8 cellular contexts compared by ENCODE assay signal in genomic region chr17:47735536-47736011, GRCh38. TPM values are rescaled to one million over a fixed set of nuclear protein-coding genes. Genes with fewer than 3 reads are reported as not detected.
DNase-seq lines count a peak whose midpoint lies in the region; ATAC-seq and TF ChIP-seq lines count a peak whose summit lies in the region.

No MANE protein-coding gene starts in this region.

- H3K4me1 Mint-ChIP-seq in CD4-positive, CD25-positive, alpha-beta regulatory T cell = peaks cover 5 to 51% (median 7%) of the 10 kb centered on the region in 4 donors
- H3K4me1 Mint-ChIP-seq in chondrocyte (ENCODE audit: low read depth) = peaks cover 3% of the 10 kb centered on the region
- H3K4me1 Mint-ChIP-seq in Calu3 (ENCODE audit: low read depth, unreplicated experiment) = peaks cover 6% of the 10 kb centered on the region

- peaks cover 4% of the 10 kb centered on the region for H3K27me3 Mint-ChIP-seq in CD4-positive, CD25-positive, alpha-beta regulatory T cell
- peaks cover 44% of the 10 kb centered on the region for H3K27me3 Mint-ChIP-seq in chondrocyte (ENCODE audit: low read depth)
- H3K27me3 Mint-ChIP-seq in Calu3 (ENCODE audit: unreplicated experiment) = peaks cover 75% of the 10 kb centered on the region

- CTCF ChIA-PET in Calu3 (lab: Charles Lee) = interaction anchor here (0.7 kb wide), 1 partner anchor 446 kb away, joined by 3 read pairs; no protein-coding TSS in a partner anchor

- peak in 2 of 3 donors; percentile 19 to 52 for DNase-seq in CD4-positive, CD25-positive, alpha-beta regulatory T cell
- DNase-seq in chondrocyte (ENCODE audit: low spot score) = peak; percentile 38
- DNase-seq in iPS-NIHi7 (ENCODE audit: extremely low spot score) = no peak
- no peak for DNase-seq in Calu3
- DNase-seq in MM.1S = no peak
- DNase-seq in globus pallidus (ENCODE audit: low spot score) = no peak

- peak overlapping the region; percentile 20 to 98 (median 88) for H3K27ac Mint-ChIP-seq in CD4-positive, CD25-positive, alpha-beta regulatory T cell
- no peak overlapping the region for H3K27ac Mint-ChIP-seq in chondrocyte (ENCODE audit: unreplicated experiment)
- H3K27ac Mint-ChIP-seq in Calu3 (ENCODE audit: unreplicated experiment) = no peak overlapping the region

- no peaks in the 10 kb centered on the region for H3K9me3 ChIP-seq in CD4-positive, CD25-positive, alpha-beta regulatory T cell (ENCODE audit: control insufficient read depth in 2 of 2, low read length in 2 of 2)
- H3K9me3 ChIP-seq in MM.1S (replicated peaks; ENCODE audit: insufficient read depth, low read length) = no peaks in the 10 kb centered on the region

- peaks cover 2% of the 10 kb centered on the region for H3K27me3 ChIP-seq in CD4-positive, CD25-positive, alpha-beta regulatory T cell (ENCODE audit: control insufficient read depth, insufficient read depth, low read length)
- peaks cover 31% of the 10 kb centered on the region for H3K27me3 ChIP-seq in MM.1S (replicated peaks; ENCODE audit: insufficient read depth, low read length)

- H3K4me3 Mint-ChIP-seq in CD4-positive, CD25-positive, alpha-beta regulatory T cell = peak overlapping the region; percentile 85 to 100 (median 96)
- no peak overlapping the region for H3K4me3 Mint-ChIP-seq in chondrocyte (ENCODE audit: unreplicated experiment)
- no peak overlapping the region for H3K4me3 Mint-ChIP-seq in Calu3 (ENCODE audit: low read depth, unreplicated experiment)

- no peaks in the 10 kb centered on the region for H4K20me1 ChIP-seq in MM.1S (ENCODE audit: insufficient read depth, low read length)

- peak overlapping the region; percentile 69 for H3K4me3 ChIP-seq in CD4-positive, CD25-positive, alpha-beta regulatory T cell (ENCODE audit: low read depth, low read length)
- no peak overlapping the region for H3K4me3 ChIP-seq in MM.1S (ENCODE audit: low read length)

- no peaks in the 10 kb centered on the region for H3K9me3 Mint-ChIP-seq in CD4-positive, CD25-positive, alpha-beta regulatory T cell
- H3K9me3 Mint-ChIP-seq in chondrocyte (ENCODE audit: low read depth) (no peaks in the 10 kb centered on the region), Calu3 (ENCODE audit: low read depth, unreplicated experiment) (no peaks in the 10 kb centered on the region)

- H3K36me3 ChIP-seq in CD4-positive, CD25-positive, alpha-beta regulatory T cell (ENCODE audit: control insufficient read depth, insufficient read depth, low read length) = no peaks in the 10 kb centered on the region
- H3K36me3 ChIP-seq in MM.1S (replicated peaks; ENCODE audit: insufficient read depth, low read length) = no peaks in the 10 kb centered on the region

- no peak overlapping the region for H2AFZ ChIP-seq in MM.1S (ENCODE audit: low read length)

- TF ChIP-seq CTCF in chondrocyte (IDR thresholded peaks at IDR 0.05) (no peak), Calu3 (IDR thresholded peaks at IDR 0.05; ENCODE audit: unreplicated experiment) (no peak), MM.1S (IDR thresholded peaks at IDR 0.05; ENCODE audit: low read length) (no peak)

- no peaks in the 10 kb centered on the region for H3K79me2 ChIP-seq in MM.1S (ENCODE audit: low read length)

- H3K9me2 ChIP-seq in MM.1S (replicated peaks; ENCODE audit: insufficient read depth, low read length) = no peaks in the 10 kb centered on the region

- no TSS peak for BruUV-seq in Calu3 (replicated peaks; lab: Mats Ljungman, UMichigan)

- peaks cover 32% of the 10 kb centered on the region for H3K4me1 ChIP-seq in CD4-positive, CD25-positive, alpha-beta regulatory T cell (ENCODE audit: control insufficient read depth, insufficient read depth, low read length, poor library complexity, severe bottlenecking)
- no peaks in the 10 kb centered on the region for H3K4me1 ChIP-seq in MM.1S (ENCODE audit: low read length)

- peak overlapping the region; percentile 51 for H3K27ac ChIP-seq in CD4-positive, CD25-positive, alpha-beta regulatory T cell (ENCODE audit: insufficient read depth, low read length, poor library complexity, severe bottlenecking)
- H3K27ac ChIP-seq in MM.1S (ENCODE audit: low read length) = no peak overlapping the region

- no peaks in the 10 kb centered on the region for H3K36me3 Mint-ChIP-seq in CD4-positive, CD25-positive, alpha-beta regulatory T cell
- H3K36me3 Mint-ChIP-seq in chondrocyte (ENCODE audit: low read depth) = no peaks in the 10 kb centered on the region
- H3K36me3 Mint-ChIP-seq in Calu3 (ENCODE audit: insufficient read depth, unreplicated experiment) = no peaks in the 10 kb centered on the region

- no peak for ATAC-seq in CD4-positive, CD25-positive, alpha-beta regulatory T cell (ENCODE audit: low read depth in 2 of 2)
- ATAC-seq in GM19023 (IDR thresholded peaks at IDR 0.05; ENCODE audit: unreplicated experiment) (peak; percentile 46), HG03280 (IDR thresholded peaks at IDR 0.05; ENCODE audit: unreplicated experiment) (peak; percentile 43)

- no peak overlapping the region for H3K9ac ChIP-seq in MM.1S (ENCODE audit: low read length)

- H3F3A ChIP-seq in MM.1S (ENCODE audit: insufficient read depth, low read length) = no peaks in the 10 kb centered on the region

- H3K4me2 ChIP-seq in MM.1S (ENCODE audit: low read depth, low read length) = no peak overlapping the region

- intact Hi-C loops in Calu3 (cut with micrococcal nuclease; ENCODE audit: unreplicated experiment) = no loop called here

RNA-seq across cellular contexts. Expression of gene TBX21, which starts 2.5 kb away (rescaled TPM):
- 15.7 TPM for total RNA-seq in CD4-positive, CD25-positive, alpha-beta regulatory T cell
- polyA plus RNA-seq in CD4-positive, CD25-positive, alpha-beta regulatory T cell = 1 to 10 TPM; 3.8 to 8.5 (median 5.2) TPM
- not detected in 3 replicates for total RNA-seq in chondrocyte
- total RNA-seq in Calu3 (2022) = not detected in 2 replicates

RNA-seq across cellular contexts. Expression of gene TBKBP1, which starts 41.6 kb away (rescaled TPM):
- 6.1 TPM for total RNA-seq in CD4-positive, CD25-positive, alpha-beta regulatory T cell
- polyA plus RNA-seq in CD4-positive, CD25-positive, alpha-beta regulatory T cell = under 1 TPM; 0.11 to 0.60 (median 0.51) TPM
- total RNA-seq in chondrocyte (11.3 to 13.6 TPM (median 12.6 TPM) in 3 replicates), Calu3 (2022) (6.4 and 6.5 TPM in 2 replicates)

Comparison
In these comparisons a context has a peak if more than half of its experiments do, and no peak if none do; other contexts are left out.
1. ATAC-seq: peak in GM19023 (single experiment) and HG03280 (single experiment); none in CD4-positive, CD25-positive, alpha-beta regulatory T cell (0 of 2).
2. DNase-seq: peak in CD4-positive, CD25-positive, alpha-beta regulatory T cell (2 of 3) and chondrocyte (single experiment); none in iPS-NIHi7 (single experiment), Calu3 (single experiment), MM.1S (single experiment) and globus pallidus (single experiment).
3. H3K27ac Mint-ChIP-seq: peak in CD4-positive, CD25-positive, alpha-beta regulatory T cell (3 of 3); none in chondrocyte (single experiment) and Calu3 (single experiment).
4. H3K4me3 Mint-ChIP-seq: peak in CD4-positive, CD25-positive, alpha-beta regulatory T cell (4 of 4); none in chondrocyte (single experiment) and Calu3 (single experiment).
5. RNA of gene TBX21, which starts 2.5 kb away (total RNA-seq): 15.7 TPM in CD4-positive, CD25-positive, alpha-beta regulatory T cell (single experiment); not detected in chondrocyte and not detected in Calu3; every median in the first group is over 10 times any median in the second.